ENCODE assay signal across 11 cellular contexts in the genomic region with DNA sequence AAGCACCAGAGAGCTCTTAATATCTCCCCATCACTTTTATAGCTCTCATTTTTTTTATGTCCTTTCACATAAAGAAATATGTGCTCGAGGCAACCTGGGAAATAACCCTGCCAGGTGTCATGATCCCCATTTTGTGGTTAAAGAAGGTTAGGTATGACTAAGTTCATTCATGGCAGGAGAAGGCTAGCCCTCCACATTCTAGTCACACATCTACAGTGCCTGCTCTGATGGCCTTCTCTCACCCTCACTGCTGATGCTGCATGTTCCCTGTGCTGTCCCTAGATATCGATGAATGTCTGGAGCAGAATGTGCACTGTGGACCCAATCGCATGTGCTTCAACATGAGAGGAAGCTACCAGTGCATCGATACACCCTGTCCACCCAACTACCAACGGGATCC.
DNase-seq lines count a peak whose midpoint lies in the region; ATAC-seq, FAIRE-seq and TF ChIP-seq lines count a peak whose summit lies in the region.
"Had no signal": no experiment of that assay in that cellular context is flagged by ENCODE, and none has a peak within 500 bp of the region (broad histone marks: within the 10 kb centered on the region; RNA-seq: fewer than 3 reads in every experiment).

No MANE protein-coding gene starts in this region.

- no TSS peak for BruUV-seq in K562 (replicated peaks; lab: Mats Ljungman, UMichigan)

- DNase-seq in GM12865 (ENCODE audit: low read depth) (peak; percentile 26), K562 (ENCODE audit: extremely low read depth in 1 of 4, low spot score in 3 of 4) (no peak), NCI-H1694 treated with DMSO at 0.1 percent for 48 hours (lab: John Stamatoyannopoulos, UW) (no peak), C1 segment of cervical spinal cord (lab: John Stamatoyannopoulos, UW) (no peak), SW 1271 (lab: John Stamatoyannopoulos, UW) (no peak), left colon (no peak)
- DNase-seq: CD4-positive, alpha-beta memory T cell; NCI-H1417; uterus had no signal

- H3K79me2 ChIP-seq in K562 (ENCODE audit: control insufficient read depth, insufficient read depth, low read length), result no peaks in the 10 kb centered on the region

- H3K27ac ChIP-seq in K562 (ENCODE audit: extremely low read depth, low read depth, low read length), result no peak overlapping the region; the same call in 2 of the 3 replicates
- H3K27ac ChIP-seq: uterus had no signal

- H3K4me1 ChIP-seq in K562 (replicated peaks in 1 of 2; ENCODE audit: control insufficient read depth in 2 of 2, insufficient read depth in 2 of 2, low read length in 2 of 2), result 0 out of 5 replicates have a peak, but pooled peaks cover 0 to 5% of the 10 kb centered on the region in 2 experiments
- H3K4me1 ChIP-seq: uterus had no signal

- no peak for TF ChIP-seq EP300 in K562 (IDR thresholded peaks at IDR 0.05; ENCODE audit: low read length)

- no peak overlapping the region for H3K9ac ChIP-seq in K562 (ENCODE audit: insufficient read depth in 1 of 2, low read depth in 2 of 2, low read length in 2 of 2)

- H3K27me3 ChIP-seq in K562 (ENCODE audit: control insufficient read depth in 2 of 2, insufficient read depth in 2 of 2, low read length in 2 of 2), result no peaks in the 10 kb centered on the region
- H3K27me3 ChIP-seq: uterus had no signal

- intact Hi-C loops in K562 (cut with micrococcal nuclease) (no loop called here), left colon (cut with DNase I, micrococcal nuclease) (no loop called here)

- H3K4me2 ChIP-seq in K562 (ENCODE audit: insufficient read depth, low read length), result 0 out of 2 replicates have a peak overlapping the region, but pooled peaks have one; percentile 12

- POLR2A ChIA-PET in K562 (lab: Yijun Ruan, JAX), result interaction anchor here (1.0 kb wide), 1 partner anchor 283 kb away, joined by 3 read pairs; no protein-coding TSS in a partner anchor

- no peak for FAIRE-seq in K562 (lab: Jason Lieb, UNC)

- WGBS in K562 (ENCODE audit: insufficient coverage, low coverage, missing lambda C conversion rate), result 6% methylated on average over 5 of the region's 5 CpGs

- no peaks in the 10 kb centered on the region for H3K9me3 ChIP-seq in K562 (replicated peaks; ENCODE audit: control insufficient read depth, insufficient read depth, low read depth, low read length)
- H3K9me3 ChIP-seq: uterus had no signal

- CTCF ChIA-PET in K562 (lab: Yijun Ruan, JAX; ENCODE audit: low intra/inter-chr PET ratio), result no interaction called here

- H3K36me3 ChIP-seq in K562 (ENCODE audit: control insufficient read depth, insufficient read depth, low read length), result no peaks in the 10 kb centered on the region
- H3K36me3 ChIP-seq: uterus had no signal

- in situ Hi-C loops in K562 (cut with MboI), result no loop called here

- ATAC-seq in GM21447 (IDR thresholded peaks at IDR 0.05; ENCODE audit: unreplicated experiment) (peak; percentile 52), HG03354 (IDR thresholded peaks at IDR 0.05; ENCODE audit: poor library complexity, severe bottlenecking, unreplicated experiment) (peak; percentile 59), K562 (peak; percentile 50; the same call in 2 of the 3 replicates), left colon (no peak)

- H2AFZ ChIP-seq in K562 (ENCODE audit: low read depth, low read length), result peak overlapping the region; percentile 79

- no peak for TF ChIP-seq POLR2A in K562 (conservative IDR thresholded peaks at IDR 0.05)

- TF ChIP-seq RAD21 in K562 (CRISPR knock-in tag; conservative IDR thresholded peaks at IDR 0.05 in 1 of 2, IDR thresholded peaks at IDR 0.05 in 1 of 2), result no peak

- H4K20me1 ChIP-seq in K562 (replicated peaks; ENCODE audit: control insufficient read depth, insufficient read depth, low read length), result no peaks in the 10 kb centered on the region

- TF ChIP-seq CTCF in GM12865 (IDR thresholded peaks at IDR 0.05; ENCODE audit: insufficient read depth, low read depth, low read length, missing control alignments) (no peak), K562 (IDR thresholded peaks at IDR 0.05 in 2 of 3, conservative IDR thresholded peaks at IDR 0.05 in 1 of 3; ENCODE audit: insufficient read depth in 2 of 3, low read depth in 1 of 3, low read length in 3 of 3) (no peak)

- H3K4me3 ChIP-seq in GM12865 (ENCODE audit: low read depth, low read length) (no peak overlapping the region), K562 (no peak overlapping the region)
- H3K4me3 ChIP-seq: uterus had no signal

- no peaks in the 10 kb centered on the region for H3K9me1 ChIP-seq in K562 (ENCODE audit: control insufficient read depth, insufficient read depth, low read length)

TF ChIP-seq in K562, 482 proteins besides CTCF, POLR2A, EP300 and RAD21:
- no peak for TF ChIP-seq TAF15 (IDR thresholded peaks at IDR 0.05; ENCODE audit: low read depth, low read length)
- TF ChIP-seq EGR1 (conservative IDR thresholded peaks at IDR 0.05), result no peak
- no peak for TF ChIP-seq DDX20 (tag; IDR thresholded peaks at IDR 0.05; ENCODE audit: low read depth)
- TF ChIP-seq CBX2 (IDR thresholded peaks at IDR 0.05; ENCODE audit: insufficient read depth, low read length, poor library complexity, severe bottlenecking), result no peak
- TF ChIP-seq, protein P1, sequence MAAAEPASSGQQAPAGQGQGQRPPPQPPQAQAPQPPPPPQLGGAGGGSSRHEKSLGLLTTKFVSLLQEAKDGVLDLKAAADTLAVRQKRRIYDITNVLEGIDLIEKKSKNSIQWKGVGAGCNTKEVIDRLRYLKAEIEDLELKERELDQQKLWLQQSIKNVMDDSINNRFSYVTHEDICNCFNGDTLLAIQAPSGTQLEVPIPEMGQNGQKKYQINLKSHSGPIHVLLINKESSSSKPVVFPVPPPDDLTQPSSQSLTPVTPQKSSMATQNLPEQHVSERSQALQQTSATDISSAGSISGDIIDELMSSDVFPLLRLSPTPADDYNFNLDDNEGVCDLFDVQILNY (CRISPR knock-in tag; IDR thresholded peaks at IDR 0.05), result no peak
- TF ChIP-seq RBM17 (IDR thresholded peaks at IDR 0.05; ENCODE audit: borderline replicate concordance, low read depth, low read length), result no peak
- TF ChIP-seq, protein P2, sequence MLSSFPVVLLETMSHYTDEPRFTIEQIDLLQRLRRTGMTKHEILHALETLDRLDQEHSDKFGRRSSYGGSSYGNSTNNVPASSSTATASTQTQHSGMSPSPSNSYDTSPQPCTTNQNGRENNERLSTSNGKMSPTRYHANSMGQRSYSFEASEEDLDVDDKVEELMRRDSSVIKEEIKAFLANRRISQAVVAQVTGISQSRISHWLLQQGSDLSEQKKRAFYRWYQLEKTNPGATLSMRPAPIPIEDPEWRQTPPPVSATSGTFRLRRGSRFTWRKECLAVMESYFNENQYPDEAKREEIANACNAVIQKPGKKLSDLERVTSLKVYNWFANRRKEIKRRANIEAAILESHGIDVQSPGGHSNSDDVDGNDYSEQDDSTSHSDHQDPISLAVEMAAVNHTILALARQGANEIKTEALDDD (IDR thresholded peaks at IDR 0.05), result no peak
- TF ChIP-seq GABPB1 (CRISPR knock-in tag; IDR thresholded peaks at IDR 0.05), result no peak
- TF ChIP-seq ZEB2 (IDR thresholded peaks at IDR 0.05), result no peak
- TF ChIP-seq CCNT2 (IDR thresholded peaks at IDR 0.05; ENCODE audit: borderline replicate concordance, extremely low read depth, insufficient read length, low read depth, low read length), result no peak
TF ChIP-seq in K562: peak in this region for 0.
